Comparison of ENCODE assay signal across 36 cellular contexts in the genomic region with DNA sequence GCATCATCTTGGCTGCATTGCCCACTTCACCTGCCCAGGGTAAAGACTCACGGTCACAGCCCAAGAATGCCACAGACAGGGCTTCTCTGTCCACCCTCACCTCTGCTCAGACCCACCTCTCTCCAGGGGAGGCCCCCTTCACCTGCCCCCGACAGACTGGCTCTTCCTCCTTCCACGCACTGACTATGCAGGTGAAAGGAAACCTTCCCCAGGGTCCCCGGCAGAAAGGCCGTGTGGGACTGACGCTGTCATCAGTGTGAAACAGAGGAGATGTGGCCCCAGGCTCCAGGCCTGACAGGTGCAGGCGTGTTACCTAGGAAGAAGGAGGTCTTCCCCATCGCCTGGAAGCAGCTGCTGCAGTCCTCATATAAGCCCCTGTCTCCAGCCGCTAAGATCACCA. TPM values are rescaled to one million over a fixed set of nuclear protein-coding genes. Genes with fewer than 3 reads are reported as not detected.
DNase-seq lines count a peak whose midpoint lies in the region; ATAC-seq and TF ChIP-seq lines count a peak whose summit lies in the region.
"Had no signal": no experiment of that assay in that cellular context is flagged by ENCODE, and none has a peak within 500 bp of the region (broad histone marks: within the 10 kb centered on the region; RNA-seq: fewer than 3 reads in every experiment).

No MANE protein-coding gene starts in this region.

- no peak overlapping the region for H3K4ac ChIP-seq in mesenchymal stem cell (ENCODE audit: low read depth in 1 of 2, low read length in 2 of 2)

- no peak overlapping the region for H3K4me3 Mint-ChIP-seq in activated T-helper 17 cell treated with anti-CD3 and anti-CD28 coated beads, Interleukin-2, amount 50 U/mL, for 72 hours
- H3K4me3 Mint-ChIP-seq: endodermal cell; nephron; stimulated activated naive CD8-positive, alpha-beta T cell treated with anti-CD3 and anti-CD28 coated beads, Interleukin-15, Interleukin-2, amounts not matched to agents 100 ng/mL and 50 ng/mL, for 24 hours had no signal

- DNase-seq in left ventricle myocardium inferior (no peak), heart left ventricle (no peak), mesenchymal stem cell (no peak), kidney tubule cell (ENCODE audit: low spot score) (no peak), omental fat pad (ENCODE audit: low spot score) (no peak)
- DNase-seq in stimulated activated naive CD4-positive, alpha-beta T cell treated with Interleukin-2 at 50 U/mL for 16 hours (lab: John Stamatoyannopoulos, UW), result no peak
- DNase-seq: activated CD4-positive, alpha-beta T cell treated with anti-CD3 and anti-CD28 coated beads for 1 hour; cortex of kidney; DMS153; endodermal cell; esophagus squamous epithelium; foreskin keratinocyte; heart right ventricle; MG63; mucosa of descending colon; NCI-H1105 treated with DMSO at 0.1 percent for 48 hours; NCI-H187 treated with DMSO at 0.1 percent for 48 hours; NCI-H510A treated with DMSO at 0.1 percent for 48 hours; ovary had no signal

- no peak for TF ChIP-seq POLR2A in heart left ventricle (IDR thresholded peaks at IDR 0.05)

- peaks cover 97% of the 10 kb centered on the region for H3K36me3 ChIP-seq in left ventricle myocardium inferior
- H3K36me3 ChIP-seq in heart left ventricle, result peaks cover 0 to 100% (median 94%) of the 10 kb centered on the region in 9 donors
- peaks cover 64 to 83% of the 10 kb centered on the region in 2 experiments for H3K36me3 ChIP-seq in mesenchymal stem cell (ENCODE audit: control insufficient read depth in 1 of 2, insufficient read depth in 2 of 2, low read depth in 1 of 2, low read length in 2 of 2)
- H3K36me3 ChIP-seq: ovary had no signal

- H3K79me1 ChIP-seq in mesenchymal stem cell (replicated peaks; ENCODE audit: low read length, poor library complexity, severe bottlenecking), result peaks cover 16% of the 10 kb centered on the region

- no peak overlapping the region for H2BK15ac ChIP-seq in mesenchymal stem cell (ENCODE audit: low read depth, poor library complexity, severe bottlenecking)

- no peak overlapping the region for H2BK120ac ChIP-seq in mesenchymal stem cell (ENCODE audit: low read depth, low read length)

- no peaks in the 10 kb centered on the region for H3K27me3 ChIP-seq in left ventricle myocardium inferior (ENCODE audit: low read depth)
- H3K27me3 ChIP-seq in heart left ventricle, result no peaks in the 10 kb centered on the region
- no peaks in the 10 kb centered on the region for H3K27me3 ChIP-seq in mesenchymal stem cell (ENCODE audit: control insufficient read depth in 1 of 2, insufficient read depth in 1 of 2, low read length in 2 of 2)
- H3K27me3 ChIP-seq: BLaER1 treated with 17β-estradiol and CSF1 and Interleukin-3, amounts not matched to agents 10 nM and 100 nM; esophagus squamous epithelium; foreskin keratinocyte; heart right ventricle; MG63; ovary; vagina had no signal

- no peaks in the 10 kb centered on the region for H3K27me3 Mint-ChIP-seq in activated T-helper 17 cell treated with anti-CD3 and anti-CD28 coated beads, Interleukin-2, amount 50 U/mL, for 72 hours
- H3K27me3 Mint-ChIP-seq: stimulated activated naive CD8-positive, alpha-beta T cell treated with anti-CD3 and anti-CD28 coated beads, Interleukin-15, Interleukin-2, amounts not matched to agents 100 ng/mL and 50 ng/mL, for 24 hours had no signal

- H3K27ac ChIP-seq in left ventricle myocardium inferior (replicated peaks) (peak overlapping the region; percentile 93), heart left ventricle (peak overlapping the region in 3 of 12 donors; percentile 78 to 89 (median 86)), mesenchymal stem cell (ENCODE audit: low read length, poor library complexity, severe bottlenecking) (no peak overlapping the region)
- H3K27ac ChIP-seq: BLaER1 treated with 17β-estradiol and CSF1 and Interleukin-3, amounts not matched to agents 10 nM and 100 nM; foreskin keratinocyte; HL-60; KMS-11; ovary; skin epidermis; thoracic aorta; vagina had no signal

- no peak overlapping the region for H3K23ac ChIP-seq in mesenchymal stem cell (ENCODE audit: low read length in 2 of 2)

- no peak overlapping the region for H3K4me3 ChIP-seq in left ventricle myocardium inferior
- no peak overlapping the region for H3K4me3 ChIP-seq in heart left ventricle
- no peak overlapping the region for H3K4me3 ChIP-seq in mesenchymal stem cell (ENCODE audit: insufficient read depth in 1 of 2, low read depth in 1 of 2, low read length in 2 of 2)
- H3K4me3 ChIP-seq: BLaER1 treated with 17β-estradiol and CSF1 and Interleukin-3, amounts not matched to agents 10 nM and 100 nM; esophagus squamous epithelium; heart right ventricle; lung; MG63; mucosa of descending colon; ovary; skin epidermis; thoracic aorta; vagina had no signal

- no peak overlapping the region for H3K18ac ChIP-seq in mesenchymal stem cell (ENCODE audit: low read depth in 1 of 2, low read length in 2 of 2)

- no peaks in the 10 kb centered on the region for H3K9me3 Mint-ChIP-seq in activated T-helper 17 cell treated with anti-CD3 and anti-CD28 coated beads, Interleukin-2, amount 50 U/mL, for 72 hours
- H3K9me3 Mint-ChIP-seq: activated T-helper 2 cell treated with anti-CD3 and anti-CD28 coated beads, Interferon-gamma antibody, Interleukin-2, Interleukin-4, amounts not matched to agents 10 μg/mL and 5 μg/mL and 100 μg/mL, durations not matched to agents 14 hours and 24 hours and 36 hours; endodermal cell; nephron; stimulated activated naive CD8-positive, alpha-beta T cell treated with anti-CD3 and anti-CD28 coated beads, Interleukin-15, Interleukin-2, amounts not matched to agents 100 ng/mL and 50 ng/mL, for 24 hours had no signal

- no peak overlapping the region for H2BK12ac ChIP-seq in mesenchymal stem cell (ENCODE audit: low read length in 2 of 2)

- 91 to 99% (median 93%) methylated on average over 8 to 9 of the region's 9 CpGs for WGBS in heart left ventricle, 4 donors
- 95% methylated on average over 9 of the region's 9 CpGs for WGBS in mesenchymal stem cell

- H2AFZ ChIP-seq in mesenchymal stem cell (ENCODE audit: low read depth, low read length), result no peak overlapping the region

- no peak overlapping the region for H4K91ac ChIP-seq in mesenchymal stem cell (ENCODE audit: low read length)

- peaks cover 99% of the 10 kb centered on the region for H3K36me3 Mint-ChIP-seq in activated T-helper 17 cell treated with anti-CD3 and anti-CD28 coated beads, Interleukin-2, amount 50 U/mL, for 72 hours (ENCODE audit: low read depth)

- H2BK5ac ChIP-seq in mesenchymal stem cell (ENCODE audit: low read depth, low read length, poor library complexity, severe bottlenecking), result no peak overlapping the region

- H3K9ac ChIP-seq in mesenchymal stem cell (ENCODE audit: low read length), result no peak overlapping the region
- H3K9ac ChIP-seq: BLaER1 treated with 17β-estradiol and CSF1 and Interleukin-3, amounts not matched to agents 10 nM and 100 nM; KMS-11 had no signal

- H4K8ac ChIP-seq in mesenchymal stem cell (ENCODE audit: low read length), result peak overlapping the region; percentile 23

- intact Hi-C loops in left ventricle myocardium inferior (cut with micrococcal nuclease), result no loop called here
- intact Hi-C loops in heart left ventricle (cut with DNase I), result loop anchor here in 1 of 10 donors (5.0 kb wide), 1 partner anchor 36 kb away; a partner anchor contains a TSS

- H3K9me3 ChIP-seq in left ventricle myocardium inferior (replicated peaks) (no peaks in the 10 kb centered on the region), heart left ventricle (no peaks in the 10 kb centered on the region), mesenchymal stem cell (ENCODE audit: control insufficient read depth, low read length) (no peaks in the 10 kb centered on the region)
- H3K9me3 ChIP-seq: BLaER1 treated with 17β-estradiol and CSF1 and Interleukin-3, amounts not matched to agents 10 nM and 100 nM; esophagus squamous epithelium; heart right ventricle; MG63; mucosa of descending colon; ovary; thoracic aorta; vagina had no signal

- H3K14ac ChIP-seq in mesenchymal stem cell (ENCODE audit: low read length in 2 of 2), result no peak overlapping the region

- ATAC-seq in heart left ventricle, result no peak
- ATAC-seq in activated T-helper 17 cell treated with anti-CD3 and anti-CD28 coated beads, Interleukin-2, amount 50 U/mL, for 72 hours (replicated peaks), result no peak
- ATAC-seq in omental fat pad (ENCODE audit: low FRiP score), result no peak
- ATAC-seq: foreskin keratinocyte, mucosa of descending colon had no signal

- H3K4me1 Mint-ChIP-seq in activated T-helper 17 cell treated with anti-CD3 and anti-CD28 coated beads, Interleukin-2, amount 50 U/mL, for 72 hours, result no peaks in the 10 kb centered on the region
- H3K4me1 Mint-ChIP-seq: endodermal cell, nephron had no signal

- peaks cover 28% of the 10 kb centered on the region for H3K4me1 ChIP-seq in left ventricle myocardium inferior
- H3K4me1 ChIP-seq in heart left ventricle, result peaks cover 0 to 19% (median 2%) of the 10 kb centered on the region in 12 donors
- H3K4me1 ChIP-seq in mesenchymal stem cell (ENCODE audit: control insufficient read depth, insufficient read depth, low read depth, low read length), result no peaks in the 10 kb centered on the region
- H3K4me1 ChIP-seq: BLaER1 treated with 17β-estradiol and CSF1 and Interleukin-3, amounts not matched to agents 10 nM and 100 nM; vagina had no signal

- no peak overlapping the region for H2AK5ac ChIP-seq in mesenchymal stem cell (ENCODE audit: low read length, severe bottlenecking)

- peak overlapping the region; percentile 38 for H3K27ac Mint-ChIP-seq in activated T-helper 17 cell treated with anti-CD3 and anti-CD28 coated beads, Interleukin-2, amount 50 U/mL, for 72 hours
- H3K27ac Mint-ChIP-seq: activated T-helper 2 cell treated with anti-CD3 and anti-CD28 coated beads, Interferon-gamma antibody, Interleukin-2, Interleukin-4, amounts not matched to agents 10 μg/mL and 5 μg/mL and 100 μg/mL, durations not matched to agents 14 hours and 24 hours and 36 hours; nephron; stimulated activated naive CD8-positive, alpha-beta T cell treated with anti-CD3 and anti-CD28 coated beads, Interleukin-15, Interleukin-2, amounts not matched to agents 100 ng/mL and 50 ng/mL, for 24 hours had no signal

- H3K4me2 ChIP-seq in mesenchymal stem cell (ENCODE audit: low read length, poor library complexity, severe bottlenecking), result no peak overlapping the region
- H3K4me2 ChIP-seq: BLaER1 treated with 17β-estradiol and CSF1 and Interleukin-3, amounts not matched to agents 10 nM and 100 nM; KMS-11 had no signal

- TF ChIP-seq CTCF in left ventricle myocardium inferior (IDR thresholded peaks at IDR 0.05; ENCODE audit: borderline replicate concordance) (no peak), heart left ventricle (IDR thresholded peaks at IDR 0.05) (no peak), omental fat pad (IDR thresholded peaks at IDR 0.05) (no peak)

RNA-seq across cellular contexts. Expression of a gene that starts 9.3 kb away (rescaled TPM):
- total RNA-seq in left ventricle myocardium inferior (97.4 TPM), heart left ventricle (100 to 1,000 TPM in 4 of 9 donors, 10 to 100 TPM in 5; 58.4 to 167 (median 95.0) TPM), omental fat pad (1 to 10 TPM; 5.5 to 9.3 (median 8.0) TPM)
- 100 to 1,000 TPM in 1 of 2 donors, 10 to 100 TPM in 1; 43.4 to 134 TPM for polyA plus RNA-seq in heart left ventricle
- total RNA-seq in activated T-helper 17 cell treated with anti-CD3 and anti-CD28 coated beads, Interleukin-2, amount 50 U/mL, for 72 hours, result 1 to 10 TPM; 8.0 to 8.8 TPM
- 22.7 TPM for polyA plus RNA-seq in mesenchymal stem cell (2013, experiment 1 of 2)
- 24.1 TPM for polyA plus RNA-seq in mesenchymal stem cell (2013, experiment 2 of 2)

RNA-seq across cellular contexts. Expression of a gene that starts 16.6 kb away (rescaled TPM):
- total RNA-seq in left ventricle myocardium inferior (not detected), heart left ventricle (not detected), omental fat pad (not detected)
- polyA plus RNA-seq in heart left ventricle, result not detected
- not detected for total RNA-seq in activated T-helper 17 cell treated with anti-CD3 and anti-CD28 coated beads, Interleukin-2, amount 50 U/mL, for 72 hours
- polyA plus RNA-seq in mesenchymal stem cell (2013, experiment 1 of 2), result not detected
- polyA plus RNA-seq in mesenchymal stem cell (2013, experiment 2 of 2), result not detected
- total RNA-seq: activated T-helper 2 cell treated with anti-CD3 and anti-CD28 coated beads, Interferon-gamma antibody, Interleukin-2, Interleukin-4, amounts not matched to agents 10 μg/mL and 5 μg/mL and 100 μg/mL, durations not matched to agents 14 hours and 24 hours and 36 hours; astrocyte; cardiac septum; endodermal cell; heart right ventricle; kidney epithelial cell; renal cortical epithelial cell; SK-MEL-5; T-helper 1 cell treated with Interleukin-12 subunit alpha and Interleukin-12 subunit beta and Interleukin-4 antibody, amounts not matched to agents 30 ng/mL and 1 ng/mL, for 36 hours; thoracic aorta; vagina had no signal
- polyA plus RNA-seq: ovary had no signal

RNA-seq across cellular contexts. Expression of a gene that starts 23.6 kb away (rescaled TPM):
- total RNA-seq in left ventricle myocardium inferior (not detected), heart left ventricle (under 1 TPM in 1 of 9 donors, not detected in 8; 0.32 TPM), omental fat pad (not detected)
- polyA plus RNA-seq in heart left ventricle, result not detected
- total RNA-seq in activated T-helper 17 cell treated with anti-CD3 and anti-CD28 coated beads, Interleukin-2, amount 50 U/mL, for 72 hours, result not detected
- not detected for polyA plus RNA-seq in mesenchymal stem cell (2013, experiment 1 of 2)
- not detected for polyA plus RNA-seq in mesenchymal stem cell (2013, experiment 2 of 2)
- total RNA-seq: activated T-helper 2 cell treated with anti-CD3 and anti-CD28 coated beads, Interferon-gamma antibody, Interleukin-2, Interleukin-4, amounts not matched to agents 10 μg/mL and 5 μg/mL and 100 μg/mL, durations not matched to agents 14 hours and 24 hours and 36 hours; cardiac septum; esophagus squamous epithelium; foreskin keratinocyte; kidney epithelial cell; lung; renal cortical epithelial cell; SK-MEL-5; T-helper 1 cell treated with Interleukin-12 subunit alpha and Interleukin-12 subunit beta and Interleukin-4 antibody, amounts not matched to agents 30 ng/mL and 1 ng/mL, for 36 hours; thoracic aorta; vagina had no signal
- polyA plus RNA-seq: foreskin keratinocyte, heart right ventricle, lung, ovary had no signal

RNA-seq across cellular contexts. Expression of a gene that starts 35.3 kb away (rescaled TPM):
- total RNA-seq in left ventricle myocardium inferior (86.7 TPM), heart left ventricle (10 to 100 TPM; 54.3 to 96.6 (median 75.8) TPM), omental fat pad (10 to 100 TPM; 44.4 to 56.0 (median 52.0) TPM)
- 10 to 100 TPM; 51.3 to 67.2 TPM for polyA plus RNA-seq in heart left ventricle
- total RNA-seq in activated T-helper 17 cell treated with anti-CD3 and anti-CD28 coated beads, Interleukin-2, amount 50 U/mL, for 72 hours, result 10 to 100 TPM; 57.8 to 97.2 TPM
- polyA plus RNA-seq in mesenchymal stem cell (2013, experiment 1 of 2), result 47.2 TPM
- polyA plus RNA-seq in mesenchymal stem cell (2013, experiment 2 of 2), result 44.9 TPM

RNA-seq across cellular contexts. Expression of a gene that starts 35.5 kb away (rescaled TPM):
- total RNA-seq in left ventricle myocardium inferior (41.1 TPM), heart left ventricle (10 to 100 TPM; 25.0 to 77.9 (median 32.7) TPM), omental fat pad (10 to 100 TPM; 32.8 to 67.5 (median 41.1) TPM)
- 10 to 100 TPM; 20.3 to 34.2 TPM for polyA plus RNA-seq in heart left ventricle
- 10 to 100 TPM; 23.1 to 38.3 TPM for total RNA-seq in activated T-helper 17 cell treated with anti-CD3 and anti-CD28 coated beads, Interleukin-2, amount 50 U/mL, for 72 hours
- polyA plus RNA-seq in mesenchymal stem cell (2013, experiment 1 of 2), result 24.0 TPM
- 23.4 TPM for polyA plus RNA-seq in mesenchymal stem cell (2013, experiment 2 of 2)
